In the genomic region with DNA sequence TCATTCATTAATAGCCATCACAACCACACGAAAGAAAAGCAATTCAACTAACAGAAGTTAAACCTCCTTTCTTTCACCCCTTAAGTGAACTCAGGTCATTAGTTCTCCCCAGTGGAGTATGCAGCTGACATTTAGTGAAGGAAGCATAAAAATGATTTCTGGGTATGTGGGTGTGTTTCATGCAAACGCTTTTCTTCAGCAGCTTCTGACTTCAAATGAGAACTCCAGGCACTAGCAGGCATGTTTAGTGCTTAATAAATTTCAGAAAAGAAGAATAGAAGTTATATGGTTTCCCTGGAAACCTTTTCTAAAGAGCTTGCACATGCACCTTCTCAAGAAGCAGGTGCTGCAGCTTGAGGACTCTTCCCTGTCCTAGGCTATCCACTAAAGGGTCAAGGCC, we compare ENCODE assay signal across 7 cellular contexts.
"Had no signal": no experiment of that assay in that cellular context is flagged by ENCODE, and none has a peak within 500 bp of the region (broad histone marks: within the 10 kb centered on the region; RNA-seq: fewer than 3 reads in every experiment).

No MANE protein-coding gene starts in this region.

- H3K4me3 Mint-ChIP-seq: HFFc6 had no signal

- H3K9me3 Mint-ChIP-seq: HFFc6 had no signal

- H3K36me3 ChIP-seq: HAP-1 had no signal

- DNase-seq: GM23248, GOT3, H7, HFFc6, IMR-90 had no signal

- H3K27ac ChIP-seq: GM23248 had no signal

- H3K9me3 ChIP-seq: HAP-1 had no signal

- H3K4me1 ChIP-seq: HAP-1 had no signal

- ATAC-seq: HCT116 had no signal

- H3K4me3 ChIP-seq: GM23248, HAP-1 had no signal

- H3K27ac Mint-ChIP-seq: HFFc6 had no signal

- H2AFZ ChIP-seq: GM23248 had no signal

- H3K9ac ChIP-seq: GM23248 had no signal
